ENCODE assay signal across 8 cellular contexts in genomic region chr3:187738400-187739124, GRCh38. TPM values are rescaled to one million over a fixed set of nuclear protein-coding genes. Genes with fewer than 3 reads are reported as not detected.
A peak's percentile ranks its signal among the peaks of the same experiment; 100 is the strongest.
DNase-seq lines count a peak whose midpoint lies in the region; ATAC-seq, FAIRE-seq and TF ChIP-seq lines count a peak whose summit lies in the region.

No MANE protein-coding gene starts in this region.

- H3K4me3 ChIP-seq in colonic mucosa: peak overlapping the region; percentile 54
- peak overlapping the region; percentile 42 for H3K4me3 ChIP-seq in kidney epithelial cell (ENCODE audit: low read depth, low read length)

- H3K9me3 ChIP-seq in colonic mucosa: no peaks in the 10 kb centered on the region

- FAIRE-seq in A204.1 (lab: Jason Lieb, UNC): peak; percentile 79

- H3K27ac ChIP-seq in colonic mucosa: peak overlapping the region; percentile 97

- H3K36me3 ChIP-seq in colonic mucosa (no peaks in the 10 kb centered on the region), kidney epithelial cell (ENCODE audit: control insufficient read depth, insufficient read depth, low read length) (no peaks in the 10 kb centered on the region)

- peak overlapping the region; percentile 67 to 95 for H3K9ac ChIP-seq in colonic mucosa (ENCODE audit: low read depth in 2 of 2, low read length in 2 of 2)

- peak; percentile 59 for TF ChIP-seq CTCF in colonic mucosa (IDR thresholded peaks at IDR 0.05)
- TF ChIP-seq CTCF in kidney epithelial cell (IDR thresholded peaks at IDR 0.05; ENCODE audit: insufficient read depth, low read length, poor library complexity, severe bottlenecking): peak; percentile 81

- ATAC-seq in GM18505 (IDR thresholded peaks at IDR 0.05; ENCODE audit: unreplicated experiment) (peak; percentile 42), HG03135 (IDR thresholded peaks at IDR 0.05; ENCODE audit: unreplicated experiment) (peak; percentile 47)
- ATAC-seq in activated CD4-positive, CD25-positive, alpha-beta regulatory T cell treated with anti-CD3 and anti-CD28 coated beads, Interleukin-2, amount 50 U/mL, for 24 hours: peak; percentile 12 to 18

- intact Hi-C loops in colonic mucosa (cut with DNase I): loop anchor here (10.0 kb wide), 1 partner anchor 1496 kb away; no protein-coding TSS in a partner anchor

- peaks cover 3% of the 10 kb centered on the region for H3K4me1 ChIP-seq in colonic mucosa

- DNase-seq in NCI-H2196 treated with DMSO at 0.1 percent for 48 hours (lab: John Stamatoyannopoulos, UW; ENCODE audit: unreplicated experiment) (peak; percentile 95), colonic mucosa (peak; percentile 94), kidney epithelial cell (ENCODE audit: low read depth) (no peak)
- peak; percentile 43 to 63 for DNase-seq in stimulated activated CD4-positive, alpha-beta T cell treated with anti-CD3 and anti-CD28 coated beads, Interleukin-12 subunit alpha, Interleukin-12 subunit beta, amount 100 ng/mL, for 24 hours (ENCODE audit: low read depth in 2 of 2)

- H3K27me3 ChIP-seq in colonic mucosa: no peaks in the 10 kb centered on the region
- no peaks in the 10 kb centered on the region for H3K27me3 ChIP-seq in kidney epithelial cell (ENCODE audit: control insufficient read depth, insufficient read depth, low read length)

- no peak for TF ChIP-seq POLR2A in GM18505 (IDR thresholded peaks at IDR 0.05; ENCODE audit: borderline replicate concordance, extremely low read depth, insufficient read depth, insufficient read length)

RNA-seq across cellular contexts. Expression of gene BCL6, which starts 6.7 kb away (rescaled TPM):
- 10 to 100 TPM in 1 of 2 donors, 1 to 10 TPM in 1; 8.8 to 30.2 TPM for total RNA-seq in colonic mucosa
- 5.8 and 8.9 TPM in 2 replicates for total RNA-seq in kidney epithelial cell

RNA-seq across cellular contexts. Expression of gene RTP2, which starts 36.2 kb away (rescaled TPM):
- total RNA-seq in colonic mucosa (not detected), kidney epithelial cell (not detected in 2 replicates)
